In genomic region chr6:151197556-151197955, GRCh38 we compare ENCODE assay signal across 34 cellular contexts.
"Had no signal": no experiment of that assay in that cellular context is flagged by ENCODE, and none has a peak within 500 bp of the region (broad histone marks: within the 10 kb centered on the region; RNA-seq: fewer than 3 reads in every experiment).

No MANE protein-coding gene starts in this region.

- H3K9me3 Mint-ChIP-seq: activated B cell treated with CpG ODN at 0.5 μM for 24 hours; activated CD4-positive, alpha-beta memory T cell treated with anti-CD3 and anti-CD28 coated beads, Interleukin-2, amount 10 ng/mL, durations not matched to agents 7 days and 5 days; activated CD4-positive, alpha-beta T cell treated with anti-CD3 and anti-CD28 coated beads, Interleukin-2, amount 10 ng/mL, durations not matched to agents 24 days and 14 days; activated naive CD4-positive, alpha-beta T cell treated with anti-CD3 and anti-CD28 coated beads, Interleukin-2, amount 10 ng/mL, durations not matched to agents 7 days and 5 days; activated naive CD4-positive, alpha-beta T cell treated with anti-CD3 and anti-CD28 coated beads, Interleukin-2, amount 50 U/mL, for 24 hours; activated naive CD8-positive, alpha-beta T cell treated with anti-CD3 and anti-CD28 coated beads, Interleukin-2, amount 10 ng/mL, durations not matched to agents 7 days and 5 days; activated naive CD8-positive, alpha-beta T cell treated with anti-CD3 and anti-CD28 coated beads, Interleukin-2, amount 50 U/mL, for 24 hours; activated T-cell treated with anti-CD3 and anti-CD28 coated beads, Interleukin-2, amount 50 U/mL, for 24 hours; activated T-helper 2 cell treated with anti-CD3 and anti-CD28 coated beads, Interferon-gamma antibody, Interleukin-2, Interleukin-4, amounts not matched to agents 10 μg/mL and 5 μg/mL and 100 μg/mL, durations not matched to agents 14 hours and 24 hours and 36 hours; T-helper 1 cell treated with Interleukin-12 subunit alpha and Interleukin-12 subunit beta and Interleukin-4 antibody, amounts not matched to agents 30 μg/mL and 1 μg/mL, for 36 hours; T-helper 2 cell treated with Interferon-gamma antibody and Interleukin-4, amounts not matched to agents 5 μg/mL and 100 μg/mL, for 36 hours had no signal

- H3K4me3 ChIP-seq: ascending aorta, cardiac muscle cell had no signal

- H3K36me3 Mint-ChIP-seq: activated CD8-positive, alpha-beta memory T cell treated with anti-CD3 and anti-CD28 coated beads, Interleukin-2, amount 10 ng/mL, durations not matched to agents 7 days and 5 days; activated naive CD4-positive, alpha-beta T cell treated with anti-CD3 and anti-CD28 coated beads, Interleukin-2, amount 10 ng/mL, durations not matched to agents 7 days and 5 days; activated naive CD4-positive, alpha-beta T cell treated with anti-CD3 and anti-CD28 coated beads, Interleukin-2, amount 50 U/mL, for 24 hours; activated naive CD8-positive, alpha-beta T cell; activated naive CD8-positive, alpha-beta T cell treated with anti-CD3 and anti-CD28 coated beads, Interleukin-2, amount 10 ng/mL, durations not matched to agents 7 days and 5 days; brain had no signal

- H3K4me1 ChIP-seq: ascending aorta had no signal

- H3K4me3 Mint-ChIP-seq: activated B cell treated with CpG ODN at 0.5 μM for 24 hours; activated CD4-positive, alpha-beta memory T cell treated with anti-CD3 and anti-CD28 coated beads, Interleukin-2, amount 10 ng/mL, durations not matched to agents 7 days and 5 days; activated CD4-positive, alpha-beta T cell treated with anti-CD3 and anti-CD28 coated beads, Interleukin-2, amount 10 ng/mL, durations not matched to agents 24 days and 14 days; activated CD8-positive, alpha-beta memory T cell treated with anti-CD3 and anti-CD28 coated beads, Interleukin-2, amount 10 ng/mL, durations not matched to agents 7 days and 5 days; activated CD8-positive, alpha-beta T cell treated with anti-CD3 and anti-CD28 coated beads, Interleukin-2, amount 10 ng/mL, durations not matched to agents 7 days and 5 days; activated naive CD4-positive, alpha-beta T cell treated with anti-CD3 and anti-CD28 coated beads, Interleukin-2, amount 10 ng/mL, durations not matched to agents 7 days and 5 days; activated naive CD4-positive, alpha-beta T cell treated with anti-CD3 and anti-CD28 coated beads, Interleukin-2, amount 50 U/mL, for 24 hours; activated naive CD8-positive, alpha-beta T cell; activated naive CD8-positive, alpha-beta T cell treated with anti-CD3 and anti-CD28 coated beads, Interleukin-2, amount 10 ng/mL, durations not matched to agents 7 days and 5 days; activated naive CD8-positive, alpha-beta T cell treated with anti-CD3 and anti-CD28 coated beads, Interleukin-2, amount 50 U/mL, for 24 hours; activated T-cell treated with anti-CD3 and anti-CD28 coated beads, Interleukin-2, amount 50 U/mL, for 24 hours; brain; T-helper 1 cell treated with Interleukin-12 subunit alpha and Interleukin-12 subunit beta and Interleukin-4 antibody, amounts not matched to agents 30 μg/mL and 1 μg/mL, for 36 hours; T-helper 2 cell treated with Interferon-gamma antibody and Interleukin-4, amounts not matched to agents 5 μg/mL and 100 μg/mL, for 36 hours had no signal

- ATAC-seq: activated CD8-positive, alpha-beta memory T cell treated with anti-CD3 and anti-CD28 coated beads, Interleukin-2, amount 10 ng/mL, durations not matched to agents 7 days and 5 days; activated CD8-positive, alpha-beta T cell treated with anti-CD3 and anti-CD28 coated beads, Interleukin-2, amount 10 ng/mL, durations not matched to agents 7 days and 5 days; activated naive CD8-positive, alpha-beta T cell treated with anti-CD3 and anti-CD28 coated beads, Interleukin-2, amount 50 U/mL, for 24 hours had no signal

- H3K27ac Mint-ChIP-seq: activated B cell treated with CpG ODN at 0.5 μM for 24 hours; activated CD4-positive, alpha-beta memory T cell treated with anti-CD3 and anti-CD28 coated beads, Interleukin-2, amount 10 ng/mL, durations not matched to agents 7 days and 5 days; activated CD4-positive, alpha-beta T cell treated with anti-CD3 and anti-CD28 coated beads, Interleukin-2, amount 10 ng/mL, durations not matched to agents 24 days and 14 days; activated CD8-positive, alpha-beta memory T cell treated with anti-CD3 and anti-CD28 coated beads, Interleukin-2, amount 10 ng/mL, durations not matched to agents 7 days and 5 days; activated CD8-positive, alpha-beta T cell treated with anti-CD3 and anti-CD28 coated beads, Interleukin-2, amount 10 ng/mL, durations not matched to agents 7 days and 5 days; activated naive CD4-positive, alpha-beta T cell treated with anti-CD3 and anti-CD28 coated beads, Interleukin-2, amount 10 ng/mL, durations not matched to agents 7 days and 5 days; activated naive CD4-positive, alpha-beta T cell treated with anti-CD3 and anti-CD28 coated beads, Interleukin-2, amount 50 U/mL, for 24 hours; activated naive CD8-positive, alpha-beta T cell; activated naive CD8-positive, alpha-beta T cell treated with anti-CD3 and anti-CD28 coated beads, Interleukin-2, amount 10 ng/mL, durations not matched to agents 7 days and 5 days; activated naive CD8-positive, alpha-beta T cell treated with anti-CD3 and anti-CD28 coated beads, Interleukin-2, amount 50 U/mL, for 24 hours; activated T-cell treated with anti-CD3 and anti-CD28 coated beads, Interleukin-2, amount 50 U/mL, for 24 hours; activated T-helper 2 cell treated with anti-CD3 and anti-CD28 coated beads, Interferon-gamma antibody, Interleukin-2, Interleukin-4, amounts not matched to agents 10 μg/mL and 5 μg/mL and 100 μg/mL, durations not matched to agents 14 hours and 24 hours and 36 hours; T-helper 1 cell treated with Interleukin-12 subunit alpha and Interleukin-12 subunit beta and Interleukin-4 antibody, amounts not matched to agents 30 μg/mL and 1 μg/mL, for 36 hours; T-helper 2 cell treated with Interferon-gamma antibody and Interleukin-4, amounts not matched to agents 5 μg/mL and 100 μg/mL, for 36 hours had no signal

- H3K4me1 Mint-ChIP-seq: activated B cell treated with CpG ODN at 0.5 μM for 24 hours; activated CD4-positive, alpha-beta memory T cell treated with anti-CD3 and anti-CD28 coated beads, Interleukin-2, amount 10 ng/mL, durations not matched to agents 7 days and 5 days; activated CD4-positive, alpha-beta T cell treated with anti-CD3 and anti-CD28 coated beads, Interleukin-2, amount 10 ng/mL, durations not matched to agents 24 days and 14 days; activated CD8-positive, alpha-beta memory T cell treated with anti-CD3 and anti-CD28 coated beads, Interleukin-2, amount 10 ng/mL, durations not matched to agents 7 days and 5 days; activated naive CD4-positive, alpha-beta T cell treated with anti-CD3 and anti-CD28 coated beads, Interleukin-2, amount 10 ng/mL, durations not matched to agents 7 days and 5 days; activated naive CD4-positive, alpha-beta T cell treated with anti-CD3 and anti-CD28 coated beads, Interleukin-2, amount 50 U/mL, for 24 hours; activated naive CD8-positive, alpha-beta T cell treated with anti-CD3 and anti-CD28 coated beads, Interleukin-2, amount 10 ng/mL, durations not matched to agents 7 days and 5 days; activated naive CD8-positive, alpha-beta T cell treated with anti-CD3 and anti-CD28 coated beads, Interleukin-2, amount 50 U/mL, for 24 hours had no signal

- FAIRE-seq: bronchial epithelial cell, TTC549 had no signal

- H3K27me3 ChIP-seq: ascending aorta, cardiac muscle cell had no signal

- H3K27me3 Mint-ChIP-seq: activated naive CD4-positive, alpha-beta T cell treated with anti-CD3 and anti-CD28 coated beads, Interleukin-2, amount 50 U/mL, for 24 hours; activated naive CD8-positive, alpha-beta T cell treated with anti-CD3 and anti-CD28 coated beads, Interleukin-2, amount 50 U/mL, for 24 hours; brain had no signal

- H3K36me3 ChIP-seq: ascending aorta, cardiac muscle cell had no signal

- H3K27ac ChIP-seq: ascending aorta, cardiac muscle cell, VCaP had no signal

- H3K9me3 ChIP-seq: ascending aorta had no signal

- DNase-seq: activated B cell treated with CpG ODN at 0.5 μM for 24 hours; activated CD4-positive, alpha-beta memory T cell treated with anti-CD3 and anti-CD28 coated beads, Interleukin-2, amount 10 ng/mL, durations not matched to agents 7 days and 5 days; activated CD4-positive, alpha-beta T cell treated with anti-CD3 and anti-CD28 coated beads for 4 hours; activated CD4-positive, alpha-beta T cell treated with anti-CD3 and anti-CD28 coated beads, Interleukin-2, amount 10 ng/mL, durations not matched to agents 24 days and 14 days; activated CD4-positive, alpha-beta T cell treated with anti-CD3 and anti-CD28 coated beads, Interleukin-2, amount 50 U/mL, for 48 hours; activated CD4-positive, CD25-positive, alpha-beta regulatory T cell treated with anti-CD3 and anti-CD28 coated beads, Interleukin-2, amount 50 U/mL, for 72 hours; activated CD8-positive, alpha-beta memory T cell treated with anti-CD3 and anti-CD28 coated beads for 24 hours; activated CD8-positive, alpha-beta memory T cell treated with anti-CD3 and anti-CD28 coated beads, Interleukin-2, amount 10 ng/mL, durations not matched to agents 7 days and 5 days; activated CD8-positive, alpha-beta memory T cell treated with anti-CD3 and anti-CD28 coated beads, Interleukin-2, amount 50 U/mL, for 48 hours; activated CD8-positive, alpha-beta T cell treated with anti-CD3 and anti-CD28 coated beads, Interleukin-2, amount 10 ng/mL, durations not matched to agents 7 days and 5 days; activated effector memory CD4-positive, alpha-beta T cell treated with Interleukin-2 at 50 U/mL for 16 hours; activated gamma-delta T cell; activated naive CD4-positive, alpha-beta T cell treated with anti-CD3 and anti-CD28 coated beads, Interleukin-2, amount 10 ng/mL, durations not matched to agents 7 days and 5 days; activated naive CD4-positive, alpha-beta T cell treated with Interleukin-2 at 50 U/mL for 16 hours; activated naive CD8-positive, alpha-beta T cell treated with anti-CD3 and anti-CD28 coated beads, Interleukin-2, amount 10 ng/mL, durations not matched to agents 7 days and 5 days; activated naive CD8-positive, alpha-beta T cell treated with anti-CD3 and anti-CD28 coated beads, Interleukin-2, amount 50 U/mL, for 24 hours; activated T-cell treated with anti-CD3 and anti-CD28 coated beads, Interleukin-2, amount 50 U/mL, for 24 hours; activated T-cell treated with anti-CD3 and anti-CD28 coated beads, Interleukin-2, amount 50 U/mL, for 48 hours; amygdala; anterior cingulate cortex; caudate nucleus; T-helper 2 cell; T-helper 9 cell had no signal
